In the genomic region with DNA sequence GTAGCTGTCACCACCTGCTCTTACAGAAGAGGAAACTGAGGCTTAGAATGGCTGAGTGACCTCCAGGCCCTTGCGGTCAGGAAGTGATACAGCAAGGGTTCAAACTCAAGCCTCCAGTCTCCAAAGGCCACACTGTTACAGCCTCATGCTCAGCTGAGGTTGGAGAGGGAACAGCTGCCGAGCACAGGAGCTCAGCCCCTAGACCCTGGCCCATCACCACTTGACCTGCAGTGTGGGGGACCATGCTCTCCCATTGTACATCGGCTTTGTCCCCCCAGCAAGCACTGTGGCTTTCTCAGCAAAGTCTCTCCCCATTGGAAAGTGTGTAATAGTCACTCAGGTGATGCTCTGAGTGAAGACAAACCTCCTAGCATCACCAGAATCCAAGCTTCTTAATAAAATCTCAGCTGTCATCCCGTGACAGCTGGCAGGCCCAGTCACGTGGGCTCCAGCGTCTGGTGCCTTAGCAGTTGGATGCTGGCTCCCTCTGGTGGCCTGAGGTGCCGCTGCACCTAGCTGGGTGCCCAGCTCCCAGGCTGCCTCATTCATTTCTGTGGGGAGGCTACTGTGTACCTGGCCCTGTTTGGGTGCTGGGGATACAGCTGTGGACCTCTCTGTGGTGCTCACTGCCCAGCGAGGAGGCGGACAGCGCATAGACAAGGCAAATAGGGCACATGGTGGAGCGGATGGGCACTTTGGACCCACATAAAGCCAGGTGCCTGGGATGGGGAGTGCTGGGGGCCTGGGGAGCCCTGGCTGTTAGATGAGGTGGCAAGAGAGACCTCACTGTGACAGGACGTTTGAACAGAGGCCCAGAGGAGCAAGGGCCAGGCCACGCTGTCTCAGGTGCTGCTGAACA, we compare ENCODE assay signal across 8 cellular contexts. TPM values are rescaled to one million over a fixed set of nuclear protein-coding genes. Genes with fewer than 3 reads are reported as not detected.
DNase-seq lines count a peak whose midpoint lies in the region; ATAC-seq and TF ChIP-seq lines count a peak whose summit lies in the region.

No MANE protein-coding gene starts in this region.

- intact Hi-C loops in mucosa of descending colon (cut with DNase I, micrococcal nuclease), result loop anchor here (2.0 to 5.0 kb wide), 2 partner anchors 53 to 56 kb away; partner anchors contain the start of gene DAGLA (in 1 of the 2)

- 0 out of 2 replicates have a peak overlapping the region, but pooled peaks have one; percentile 15 for H3K9ac ChIP-seq in BLaER1

- ATAC-seq in GM19328 (IDR thresholded peaks at IDR 0.05; ENCODE audit: unreplicated experiment) (peak; percentile 82), mucosa of descending colon (peak; percentile 94)

- H3K4me2 ChIP-seq in BLaER1, result no peak overlapping the region

- H3K27me3 ChIP-seq in BLaER1, result no peaks in the 10 kb centered on the region

- no peak overlapping the region for H3K27ac Mint-ChIP-seq in endothelial cell (ENCODE audit: unreplicated experiment)

- no peaks in the 10 kb centered on the region for H3K9me3 Mint-ChIP-seq in endothelial cell (ENCODE audit: unreplicated experiment)

- H3K27me3 Mint-ChIP-seq in endothelial cell (ENCODE audit: unreplicated experiment), result peaks cover 15% of the 10 kb centered on the region

- no peaks in the 10 kb centered on the region for H3K36me3 Mint-ChIP-seq in endothelial cell (ENCODE audit: low read depth, unreplicated experiment)

- peak; percentile 26 for DNase-seq in HS-5 (ENCODE audit: low read depth)
- DNase-seq in NOMO-1 treated with DMSO at 0.1 percent for 48 hours (lab: John Stamatoyannopoulos, UW; ENCODE audit: unreplicated experiment), result peak; percentile 63
- DNase-seq in activated CD8-positive, alpha-beta memory T cell treated with anti-CD3 and anti-CD28 coated beads, Interleukin-2, amount 50 U/mL, for 24 hours (ENCODE audit: extremely low read depth), result peak; percentile 50
- DNase-seq in endothelial cell (ENCODE audit: low spot score), result peak; percentile 80
- peak; percentile 87 to 94 (median 90) for DNase-seq in mucosa of descending colon
- DNase-seq in stimulated activated CD8-positive, alpha-beta memory T cell treated with anti-CD3 and anti-CD28 coated beads, Interleukin-4, amount 100 ng/mL, for 24 hours (ENCODE audit: low read depth), result peak; percentile 75

- H3K9me3 ChIP-seq in BLaER1 (no peaks in the 10 kb centered on the region), mucosa of descending colon (no peaks in the 10 kb centered on the region)

- no peak overlapping the region for H3K27ac ChIP-seq in BLaER1

- peaks cover 3% of the 10 kb centered on the region for H3K4me1 Mint-ChIP-seq in endothelial cell (ENCODE audit: unreplicated experiment)

- no peaks in the 10 kb centered on the region for H4K20me1 ChIP-seq in BLaER1

- H3K36me3 ChIP-seq in BLaER1, result no peaks in the 10 kb centered on the region
- no peaks in the 10 kb centered on the region for H3K36me3 ChIP-seq in mucosa of descending colon (ENCODE audit: low read depth)

- peak; percentile 97 for TF ChIP-seq CTCF in endothelial cell (IDR thresholded peaks at IDR 0.05; ENCODE audit: unreplicated experiment)
- TF ChIP-seq CTCF in mucosa of descending colon (IDR thresholded peaks at IDR 0.05), result peak; percentile 99

- no peak overlapping the region for H3K4me3 Mint-ChIP-seq in endothelial cell (ENCODE audit: unreplicated experiment)

- peaks cover 10% of the 10 kb centered on the region for H3K4me1 ChIP-seq in BLaER1
- no peaks in the 10 kb centered on the region for H3K4me1 ChIP-seq in mucosa of descending colon (ENCODE audit: low read depth)

- H3K4me3 ChIP-seq in BLaER1, result no peak overlapping the region
- H3K4me3 ChIP-seq in mucosa of descending colon, result no peak overlapping the region

RNA-seq across cellular contexts. Expression of gene MYRF, which starts 19.1 kb away (rescaled TPM):
- total RNA-seq in endothelial cell (ENCODE audit: unreplicated experiment) (1.5 TPM), mucosa of descending colon (10 to 100 TPM in 2 of 3 donors, 1 to 10 TPM in 1; 7.8 to 15.6 (median 10.2) TPM)

RNA-seq across cellular contexts. Expression of gene DAGLA, which starts 53.2 kb away (rescaled TPM):
- total RNA-seq in endothelial cell (ENCODE audit: unreplicated experiment) (3.2 TPM), mucosa of descending colon (10 to 100 TPM in 2 of 3 donors, 1 to 10 TPM in 1; 7.2 to 12.0 (median 11.9) TPM)

RNA-seq across cellular contexts. Expression of gene TMEM258, which starts 59.0 kb away (rescaled TPM):
- 125 TPM for total RNA-seq in endothelial cell (ENCODE audit: unreplicated experiment)
- total RNA-seq in mucosa of descending colon, result 100 to 1,000 TPM in 1 of 3 donors, 10 to 100 TPM in 2; 56.1 to 107 (median 74.6) TPM

RNA-seq across cellular contexts. Expression of gene FEN1, which starts 59.4 kb away (rescaled TPM):
- total RNA-seq in endothelial cell (ENCODE audit: unreplicated experiment) (22.0 TPM), mucosa of descending colon (10 to 100 TPM in 1 of 3 donors, 1 to 10 TPM in 2; 7.5 to 21.8 (median 8.1) TPM)

Comparison
In these comparisons a context has a peak if more than half of its experiments do, and no peak if none do; other contexts are left out.
1. DNase-seq: peak in every context shown above with its lines; median percentile 90 in mucosa of descending colon; 80 in endothelial cell; 75 in stimulated activated CD8-positive, alpha-beta memory T cell treated with anti-CD3 and anti-CD28 coated beads, Interleukin-4, amount 100 ng/mL, for 24 hours; 63 in NOMO-1 treated with DMSO at 0.1 percent for 48 hours; 50 in activated CD8-positive, alpha-beta memory T cell treated with anti-CD3 and anti-CD28 coated beads, Interleukin-2, amount 50 U/mL, for 24 hours; 26 in HS-5.